20 cellular contexts compared by ENCODE assay signal in the genomic region with DNA sequence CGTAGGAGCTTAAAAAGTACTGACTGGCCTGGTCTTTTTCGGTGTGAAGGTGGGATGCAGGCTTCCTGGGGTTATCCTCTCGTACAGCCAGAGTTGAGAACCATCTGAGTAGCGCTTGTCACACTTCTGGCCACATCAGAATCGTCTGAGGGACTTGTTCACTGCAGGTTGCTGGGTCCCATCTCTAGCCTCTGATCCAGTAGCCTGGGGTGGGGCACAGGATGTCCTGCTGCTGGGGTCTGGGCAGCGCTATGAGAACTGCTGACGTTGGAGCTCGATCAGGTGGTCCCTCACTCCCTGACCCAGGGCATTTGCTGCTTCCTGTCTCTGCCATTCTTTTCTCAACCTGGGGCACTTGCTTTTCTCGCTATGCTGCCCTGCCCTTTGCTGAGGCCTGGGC.
"Had no signal": no experiment of that assay in that cellular context is flagged by ENCODE, and none has a peak within 500 bp of the region (broad histone marks: within the 10 kb centered on the region; RNA-seq: fewer than 3 reads in every experiment).

No MANE protein-coding gene starts in this region.

- H3K36me3 ChIP-seq: brain microvascular endothelial cell had no signal

- H3K27me3 Mint-ChIP-seq: activated CD8-positive, alpha-beta T cell treated with anti-CD3 and anti-CD28 coated beads for 36 hours; activated naive CD8-positive, alpha-beta T cell treated with anti-CD3 and anti-CD28 coated beads for 36 hours had no signal

- DNase-seq: activated CD4-positive, alpha-beta T cell treated with anti-CD3 and anti-CD28 coated beads for 4 hours; activated CD8-positive, alpha-beta memory T cell treated with anti-CD3 and anti-CD28 coated beads, Interleukin-2, amount 50 U/mL, for 4 hours; activated CD8-positive, alpha-beta T cell treated with anti-CD3 and anti-CD28 coated beads for 36 hours; activated gamma-delta T cell treated with Interleukin-2 at 50 U/mL for 16 hours; activated naive CD4-positive, alpha-beta T cell treated with anti-CD3 and anti-CD28 coated beads, Interleukin-2, amount 10 ng/mL, durations not matched to agents 7 days and 5 days; activated naive CD8-positive, alpha-beta T cell treated with anti-CD3 and anti-CD28 coated beads for 36 hours; activated T-cell treated with anti-CD3 and anti-CD28 coated beads, Interleukin-2, amount 50 U/mL, for 72 hours; brain microvascular endothelial cell; MM.1S; NCI-H1105; NCI-H1436; NCI-H187; NCI-H2081; NCI-H510A treated with DMSO at 0.1 percent for 48 hours; NK-92 treated with Interleukin-12 subunit alpha and Interleukin-12 subunit beta, amount 100 ng/mL, for 24 hours; OCI-M1; SHP77 treated with DMSO at 0.1 percent for 48 hours had no signal

- H3K27ac Mint-ChIP-seq: activated CD8-positive, alpha-beta T cell treated with anti-CD3 and anti-CD28 coated beads for 36 hours; activated naive CD4-positive, alpha-beta T cell treated with anti-CD3 and anti-CD28 coated beads, Interleukin-2, amount 10 ng/mL, durations not matched to agents 7 days and 5 days; activated naive CD8-positive, alpha-beta T cell treated with anti-CD3 and anti-CD28 coated beads for 36 hours; activated T-cell treated with anti-CD3 and anti-CD28 coated beads, Interleukin-2, amount 50 U/mL, for 72 hours; activated T-helper 2 cell treated with anti-CD3 and anti-CD28 coated beads, Interferon-gamma antibody, Interleukin-2, Interleukin-4, amounts not matched to agents 10 μg/mL and 5 μg/mL and 100 μg/mL, durations not matched to agents 14 hours and 24 hours and 36 hours; T-helper 1 cell treated with Interleukin-12 subunit alpha and Interleukin-12 subunit beta and Interleukin-4 antibody, amounts not matched to agents 30 μg/mL and 1 μg/mL, for 36 hours had no signal

- H3K27ac ChIP-seq: brain microvascular endothelial cell had no signal

- H3K36me3 Mint-ChIP-seq: activated naive CD4-positive, alpha-beta T cell treated with anti-CD3 and anti-CD28 coated beads, Interleukin-2, amount 10 ng/mL, durations not matched to agents 7 days and 5 days; activated naive CD8-positive, alpha-beta T cell treated with anti-CD3 and anti-CD28 coated beads for 36 hours had no signal

- H3K9me3 Mint-ChIP-seq: activated CD8-positive, alpha-beta T cell treated with anti-CD3 and anti-CD28 coated beads for 36 hours; activated naive CD4-positive, alpha-beta T cell treated with anti-CD3 and anti-CD28 coated beads, Interleukin-2, amount 10 ng/mL, durations not matched to agents 7 days and 5 days; activated naive CD8-positive, alpha-beta T cell treated with anti-CD3 and anti-CD28 coated beads for 36 hours; activated T-cell treated with anti-CD3 and anti-CD28 coated beads, Interleukin-2, amount 50 U/mL, for 72 hours; activated T-helper 2 cell treated with anti-CD3 and anti-CD28 coated beads, Interferon-gamma antibody, Interleukin-2, Interleukin-4, amounts not matched to agents 10 μg/mL and 5 μg/mL and 100 μg/mL, durations not matched to agents 14 hours and 24 hours and 36 hours; T-helper 1 cell treated with Interleukin-12 subunit alpha and Interleukin-12 subunit beta and Interleukin-4 antibody, amounts not matched to agents 30 μg/mL and 1 μg/mL, for 36 hours had no signal

- ATAC-seq: activated CD4-positive, CD25-positive, alpha-beta regulatory T cell treated with anti-CD3 and anti-CD28 coated beads, Interleukin-2, amount 50 U/mL, for 24 hours; activated CD8-positive, alpha-beta T cell treated with anti-CD3 and anti-CD28 coated beads for 36 hours; activated T-cell treated with anti-CD3 and anti-CD28 coated beads, Interleukin-2, amount 50 U/mL, for 72 hours had no signal

- H3K4me3 Mint-ChIP-seq: activated CD8-positive, alpha-beta T cell treated with anti-CD3 and anti-CD28 coated beads for 36 hours; activated naive CD4-positive, alpha-beta T cell treated with anti-CD3 and anti-CD28 coated beads, Interleukin-2, amount 10 ng/mL, durations not matched to agents 7 days and 5 days; activated naive CD8-positive, alpha-beta T cell treated with anti-CD3 and anti-CD28 coated beads for 36 hours; activated T-cell treated with anti-CD3 and anti-CD28 coated beads, Interleukin-2, amount 50 U/mL, for 72 hours; T-helper 1 cell treated with Interleukin-12 subunit alpha and Interleukin-12 subunit beta and Interleukin-4 antibody, amounts not matched to agents 30 μg/mL and 1 μg/mL, for 36 hours had no signal
